ENCODE assay signal across 10 cellular contexts in the genomic region with DNA sequence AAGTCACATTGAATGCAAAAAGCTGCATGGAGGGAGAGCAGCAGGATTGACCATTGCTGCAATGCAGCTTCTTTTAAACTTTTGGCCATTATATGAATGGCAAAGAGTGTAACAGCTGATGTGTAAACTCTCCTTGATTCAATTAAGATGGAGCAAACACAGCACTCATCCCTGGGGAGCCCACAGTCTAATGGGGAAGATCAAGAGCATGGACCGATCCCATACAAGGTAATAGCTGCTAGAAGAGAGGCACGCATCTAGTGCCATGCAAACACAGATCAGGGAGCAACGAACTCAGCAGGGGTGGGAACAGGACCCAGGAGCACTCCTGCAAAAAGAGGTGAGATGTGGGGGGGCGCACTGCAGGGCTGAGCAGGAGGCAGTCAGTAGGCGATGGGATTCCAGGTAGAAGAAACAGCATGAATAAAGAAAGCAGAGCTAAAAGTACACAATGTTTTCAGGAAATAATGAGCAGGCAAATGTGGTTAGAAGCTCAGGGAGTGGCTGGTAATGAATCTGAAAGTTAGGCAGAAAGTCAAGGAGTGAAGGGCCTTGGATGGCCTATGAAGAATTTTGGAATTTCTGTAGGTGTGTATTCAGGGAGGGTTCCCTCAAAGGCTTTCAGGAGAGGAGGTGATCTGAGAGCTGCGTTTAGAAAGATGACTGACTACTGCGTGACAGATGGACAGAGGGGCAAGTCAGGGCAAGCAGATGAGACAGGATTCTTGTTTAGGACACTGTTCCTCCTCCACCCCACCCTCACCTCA. TPM values are rescaled to one million over a fixed set of nuclear protein-coding genes. Genes with fewer than 3 reads are reported as not detected.
A peak's percentile ranks its signal among the peaks of the same experiment; 100 is the strongest.
DNase-seq lines count a peak whose midpoint lies in the region; ATAC-seq lines count a peak whose summit lies in the region.
"Had no signal": no experiment of that assay in that cellular context is flagged by ENCODE, and none has a peak within 500 bp of the region (broad histone marks: within the 10 kb centered on the region; RNA-seq: fewer than 3 reads in every experiment).

No MANE protein-coding gene starts in this region.

- H3K27ac Mint-ChIP-seq in activated CD4-positive, alpha-beta memory T cell treated with anti-CD3 and anti-CD28 coated beads for 36 hours = no peak overlapping the region
- H3K27ac Mint-ChIP-seq in effector memory CD8-positive, alpha-beta T cell = no peak overlapping the region
- no peak overlapping the region for H3K27ac Mint-ChIP-seq in natural killer cell treated with Interleukin-12 subunit alpha and Interleukin-12 subunit beta and Interleukin-15 and Interleukin-18, amount 100 ng/mL, for 72 hours

- H3K27me3 Mint-ChIP-seq in activated CD4-positive, alpha-beta memory T cell treated with anti-CD3 and anti-CD28 coated beads for 36 hours = no peaks in the 10 kb centered on the region
- H3K27me3 Mint-ChIP-seq in effector memory CD8-positive, alpha-beta T cell = peaks cover 8 to 17% of the 10 kb centered on the region in 2 donors
- peaks cover 25 to 30% of the 10 kb centered on the region in 2 donors for H3K27me3 Mint-ChIP-seq in natural killer cell treated with Interleukin-12 subunit alpha and Interleukin-12 subunit beta and Interleukin-15 and Interleukin-18, amount 100 ng/mL, for 72 hours

- H3K9me3 Mint-ChIP-seq in activated CD4-positive, alpha-beta memory T cell treated with anti-CD3 and anti-CD28 coated beads for 36 hours = no peaks in the 10 kb centered on the region
- no peaks in the 10 kb centered on the region for H3K9me3 Mint-ChIP-seq in effector memory CD8-positive, alpha-beta T cell
- no peaks in the 10 kb centered on the region for H3K9me3 Mint-ChIP-seq in natural killer cell treated with Interleukin-12 subunit alpha and Interleukin-12 subunit beta and Interleukin-15 and Interleukin-18, amount 100 ng/mL, for 72 hours

- intact Hi-C loops in activated CD4-positive, alpha-beta memory T cell treated with anti-CD3 and anti-CD28 coated beads for 36 hours (cut with micrococcal nuclease) = no loop called here

- H3K27ac ChIP-seq in HUES48 (ENCODE audit: low read depth, low read length) (peak overlapping the region; percentile 2), SJSA1 (peak overlapping the region; percentile 92), stomach smooth muscle (ENCODE audit: low read length) (peak overlapping the region; percentile 68)
- H3K27ac ChIP-seq: SK-N-MC had no signal

- peaks cover 20% of the 10 kb centered on the region for H3K4me1 Mint-ChIP-seq in activated CD4-positive, alpha-beta memory T cell treated with anti-CD3 and anti-CD28 coated beads for 36 hours (ENCODE audit: low read depth)
- peaks cover 5% of the 10 kb centered on the region in 2 donors for H3K4me1 Mint-ChIP-seq in effector memory CD8-positive, alpha-beta T cell (ENCODE audit: low read depth in 2 of 2)
- peaks cover 0 to 8% of the 10 kb centered on the region in 2 donors for H3K4me1 Mint-ChIP-seq in natural killer cell treated with Interleukin-12 subunit alpha and Interleukin-12 subunit beta and Interleukin-15 and Interleukin-18, amount 100 ng/mL, for 72 hours (ENCODE audit: low read depth in 2 of 2)

- H3K4me1 ChIP-seq in HUES48 (ENCODE audit: control insufficient read depth, insufficient read depth, low read length) (peaks cover 52% of the 10 kb centered on the region), SJSA1 (replicated peaks) (peaks cover 33% of the 10 kb centered on the region), stomach smooth muscle (ENCODE audit: control insufficient read depth, insufficient read depth, low read length) (peaks cover 22% of the 10 kb centered on the region)

- CTCF ChIA-PET in activated CD4-positive, alpha-beta memory T cell treated with anti-CD3 and anti-CD28 coated beads for 36 hours (lab: Charles Lee) = interaction anchor here (1.0 to 1.9 kb wide), 2 partner anchors 75 to 78 kb away, joined by 3 to 7 read pairs; no protein-coding TSS in a partner anchor

- no peak overlapping the region for H3K4me3 Mint-ChIP-seq in activated CD4-positive, alpha-beta memory T cell treated with anti-CD3 and anti-CD28 coated beads for 36 hours
- no peak overlapping the region for H3K4me3 Mint-ChIP-seq in effector memory CD8-positive, alpha-beta T cell
- no peak overlapping the region for H3K4me3 Mint-ChIP-seq in natural killer cell treated with Interleukin-12 subunit alpha and Interleukin-12 subunit beta and Interleukin-15 and Interleukin-18, amount 100 ng/mL, for 72 hours

- H3K9ac ChIP-seq in HUES48 (ENCODE audit: low read depth, low read length) = no peak overlapping the region
- peak overlapping the region in 1 of 2 donors; percentile 21 for H3K9ac ChIP-seq in stomach smooth muscle (ENCODE audit: low read length in 2 of 2)

- POLR2A ChIA-PET in activated CD4-positive, alpha-beta memory T cell treated with anti-CD3 and anti-CD28 coated beads for 36 hours (lab: Charles Lee) = no interaction called here

- no peaks in the 10 kb centered on the region for H3K36me3 ChIP-seq in HUES48 (ENCODE audit: control insufficient read depth, insufficient read depth, low read length)
- H3K36me3 ChIP-seq in SJSA1 = no peaks in the 10 kb centered on the region
- H3K36me3 ChIP-seq in stomach smooth muscle (ENCODE audit: control insufficient read depth in 2 of 2, insufficient read depth in 2 of 2, low read length in 2 of 2) = no peaks in the 10 kb centered on the region

- no peak for ATAC-seq in effector memory CD8-positive, alpha-beta T cell (replicated peaks)
- no peak for ATAC-seq in natural killer cell treated with Interleukin-12 subunit alpha and Interleukin-12 subunit beta and Interleukin-15 and Interleukin-18, amount 100 ng/mL, for 72 hours

- DNase-seq in SJSA1 (ENCODE audit: low read depth in 1 of 2, low spot score in 2 of 2) (peak; percentile 26 to 43), iris pigment epithelial cell (ENCODE audit: low read depth) (peak; percentile 17)
- no peak for DNase-seq in activated CD4-positive, alpha-beta memory T cell treated with anti-CD3 and anti-CD28 coated beads for 36 hours
- DNase-seq in effector memory CD8-positive, alpha-beta T cell = no peak
- no peak for DNase-seq in natural killer cell treated with Interleukin-12 subunit alpha and Interleukin-12 subunit beta and Interleukin-15 and Interleukin-18, amount 100 ng/mL, for 72 hours (ENCODE audit: low spot score)
- DNase-seq: activated CD4-positive, alpha-beta T cell treated with anti-CD3 and anti-CD28 coated beads for 4 hours; NCI-H2081 treated with DMSO at 0.1 percent for 48 hours had no signal

- no peak overlapping the region for H3K4me3 ChIP-seq in HUES48 (ENCODE audit: low read depth, low read length)
- no peak overlapping the region for H3K4me3 ChIP-seq in SJSA1
- peak overlapping the region in 1 of 2 donors; percentile 50 for H3K4me3 ChIP-seq in stomach smooth muscle (ENCODE audit: low read length in 2 of 2)
- H3K4me3 ChIP-seq: SK-N-MC had no signal

- no peaks in the 10 kb centered on the region for H3K27me3 ChIP-seq in HUES48 (ENCODE audit: control insufficient read depth, insufficient read depth, low read length)
- no peaks in the 10 kb centered on the region for H3K27me3 ChIP-seq in SJSA1 (replicated peaks)
- no peaks in the 10 kb centered on the region for H3K27me3 ChIP-seq in stomach smooth muscle (ENCODE audit: control insufficient read depth in 1 of 2, insufficient read depth in 2 of 2, low read length in 2 of 2)

- no peaks in the 10 kb centered on the region for H3K9me3 ChIP-seq in HUES48 (ENCODE audit: control insufficient read depth, insufficient read depth, low read length)
- no peaks in the 10 kb centered on the region for H3K9me3 ChIP-seq in SJSA1 (replicated peaks)
- H3K9me3 ChIP-seq in stomach smooth muscle (ENCODE audit: control insufficient read depth in 2 of 2, low read length in 2 of 2) = no peaks in the 10 kb centered on the region

- H3K36me3 Mint-ChIP-seq in activated CD4-positive, alpha-beta memory T cell treated with anti-CD3 and anti-CD28 coated beads for 36 hours = no peaks in the 10 kb centered on the region
- H3K36me3 Mint-ChIP-seq in effector memory CD8-positive, alpha-beta T cell (ENCODE audit: insufficient read depth) = no peaks in the 10 kb centered on the region
- no peaks in the 10 kb centered on the region for H3K36me3 Mint-ChIP-seq in natural killer cell treated with Interleukin-12 subunit alpha and Interleukin-12 subunit beta and Interleukin-15 and Interleukin-18, amount 100 ng/mL, for 72 hours

RNA-seq across cellular contexts. Expression of a gene that starts 17.2 kb away (rescaled TPM):
- total RNA-seq in SJSA1 (2014; rRNA removed; shearing (Covaris generic)) = 14.3 and 28.2 TPM in 2 replicates
- total RNA-seq in activated CD4-positive, alpha-beta memory T cell treated with anti-CD3 and anti-CD28 coated beads for 36 hours = 10 to 100 TPM; 20.2 to 24.8 TPM
- total RNA-seq in natural killer cell treated with Interleukin-12 subunit alpha and Interleukin-12 subunit beta and Interleukin-15 and Interleukin-18, amount 100 ng/mL, for 72 hours = 10 to 100 TPM; 61.4 to 82.1 TPM

Comparison
In these comparisons a context has a peak if more than half of its experiments do, and no peak if none do; other contexts are left out.
1. H3K27ac ChIP-seq: peak in every context shown above with its lines; median percentile 92 in SJSA1; 68 in stomach smooth muscle; 2 in HUES48.
2. DNase-seq: peak in SJSA1 (2 of 2) and iris pigment epithelial cell (single experiment); none in activated CD4-positive, alpha-beta memory T cell treated with anti-CD3 and anti-CD28 coated beads for 36 hours (single experiment), effector memory CD8-positive, alpha-beta T cell (0 of 3) and natural killer cell treated with Interleukin-12 subunit alpha and Interleukin-12 subunit beta and Interleukin-15 and Interleukin-18, amount 100 ng/mL, for 72 hours (single experiment).